Comparison of ENCODE assay signal across 8 cellular contexts in the genomic region with DNA sequence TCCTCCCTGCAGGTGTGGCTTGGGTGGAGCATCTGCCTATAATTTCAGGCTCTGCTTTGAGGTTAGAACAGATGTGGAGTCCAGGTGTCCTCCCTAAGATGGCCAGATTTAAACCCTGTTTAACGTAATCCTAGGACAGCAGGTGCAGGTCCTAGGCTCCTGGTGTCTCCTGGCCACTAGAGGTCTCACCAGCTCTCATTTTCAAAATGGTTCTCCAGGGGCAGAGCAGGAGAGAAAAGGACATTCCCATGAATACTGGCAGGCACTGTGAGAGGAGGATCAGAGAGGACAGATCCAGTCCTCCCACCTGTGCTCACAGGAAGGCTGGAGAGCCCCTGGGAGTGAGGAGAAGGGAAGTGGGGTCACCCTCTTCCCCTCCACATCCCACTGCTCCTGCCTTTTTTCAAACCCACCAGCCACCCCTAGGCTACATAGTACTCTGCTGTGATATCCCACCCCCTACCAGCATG.
DNase-seq lines count a peak whose midpoint lies in the region; ATAC-seq and TF ChIP-seq lines count a peak whose summit lies in the region.

No MANE protein-coding gene starts in this region.

- H3K4me1 ChIP-seq in foreskin keratinocyte = no peaks in the 10 kb centered on the region

- H3K4me1 Mint-ChIP-seq in activated naive CD4-positive, alpha-beta T cell treated with anti-CD3 and anti-CD28 coated beads for 36 hours (ENCODE audit: low read depth) = no peaks in the 10 kb centered on the region

- DNase-seq in activated naive CD4-positive, alpha-beta T cell treated with anti-CD3 and anti-CD28 coated beads for 36 hours = peak; percentile 49
- no peak for DNase-seq in activated naive CD4-positive, alpha-beta T cell treated with anti-CD3 and anti-CD28 coated beads, Interleukin-2, amount 50 U/mL, for 16 hours
- DNase-seq in NCI-H146 (lab: John Stamatoyannopoulos, UW) = peak; percentile 96
- DNase-seq in SW 1271 (lab: John Stamatoyannopoulos, UW) = peak; percentile 5 to 31
- DNase-seq in foreskin keratinocyte = peak; percentile 14 to 54
- DNase-seq in pons (ENCODE audit: low spot score) = peak; percentile 61
- DNase-seq in activated T-cell treated with anti-CD3 and anti-CD28 coated beads for 4 hours = no peak

- ATAC-seq in foreskin keratinocyte = peak; percentile 71
- no peak for ATAC-seq in HG03159 (IDR thresholded peaks at IDR 0.05; ENCODE audit: unreplicated experiment)

- no peaks in the 10 kb centered on the region for H3K9me3 Mint-ChIP-seq in activated naive CD4-positive, alpha-beta T cell treated with anti-CD3 and anti-CD28 coated beads for 36 hours

- H3K27ac Mint-ChIP-seq in activated naive CD4-positive, alpha-beta T cell treated with anti-CD3 and anti-CD28 coated beads for 36 hours = no peak overlapping the region

- H3K27me3 ChIP-seq in foreskin keratinocyte = no peaks in the 10 kb centered on the region

- CTCF ChIA-PET in activated naive CD4-positive, alpha-beta T cell treated with anti-CD3 and anti-CD28 coated beads for 36 hours (lab: Charles Lee) = interaction anchor here (0.8 to 1.3 kb wide), 3 partner anchors 20 to 414 kb away, joined by 4 to 7 read pairs (median 4); no protein-coding TSS in a partner anchor

- H3K27ac ChIP-seq in foreskin keratinocyte = no peak overlapping the region

- TF ChIP-seq CTCF in foreskin keratinocyte (conservative IDR thresholded peaks at IDR 0.05) = peak; percentile 87

- H3K4me3 Mint-ChIP-seq in activated naive CD4-positive, alpha-beta T cell treated with anti-CD3 and anti-CD28 coated beads for 36 hours = no peak overlapping the region

- H3K27me3 Mint-ChIP-seq in activated naive CD4-positive, alpha-beta T cell treated with anti-CD3 and anti-CD28 coated beads for 36 hours (ENCODE audit: low read depth) = no peaks in the 10 kb centered on the region

- intact Hi-C loops in activated naive CD4-positive, alpha-beta T cell treated with anti-CD3 and anti-CD28 coated beads for 36 hours (cut with micrococcal nuclease) = loop anchor here (1.0 to 2.0 kb wide), 2 partner anchors 314 to 415 kb away; no protein-coding TSS in a partner anchor

- no peaks in the 10 kb centered on the region for H3K36me3 Mint-ChIP-seq in activated naive CD4-positive, alpha-beta T cell treated with anti-CD3 and anti-CD28 coated beads for 36 hours (ENCODE audit: low read depth)

Comparison
In these comparisons a context has a peak if more than half of its experiments do, and no peak if none do; other contexts are left out.
1. DNase-seq: peak in activated naive CD4-positive, alpha-beta T cell treated with anti-CD3 and anti-CD28 coated beads for 36 hours (single experiment), NCI-H146 (single experiment), SW 1271 (2 of 2), foreskin keratinocyte (2 of 2) and pons (single experiment); none in activated naive CD4-positive, alpha-beta T cell treated with anti-CD3 and anti-CD28 coated beads, Interleukin-2, amount 50 U/mL, for 16 hours (single experiment) and activated T-cell treated with anti-CD3 and anti-CD28 coated beads for 4 hours (single experiment).